26 cellular contexts compared by ENCODE assay signal in the genomic region with DNA sequence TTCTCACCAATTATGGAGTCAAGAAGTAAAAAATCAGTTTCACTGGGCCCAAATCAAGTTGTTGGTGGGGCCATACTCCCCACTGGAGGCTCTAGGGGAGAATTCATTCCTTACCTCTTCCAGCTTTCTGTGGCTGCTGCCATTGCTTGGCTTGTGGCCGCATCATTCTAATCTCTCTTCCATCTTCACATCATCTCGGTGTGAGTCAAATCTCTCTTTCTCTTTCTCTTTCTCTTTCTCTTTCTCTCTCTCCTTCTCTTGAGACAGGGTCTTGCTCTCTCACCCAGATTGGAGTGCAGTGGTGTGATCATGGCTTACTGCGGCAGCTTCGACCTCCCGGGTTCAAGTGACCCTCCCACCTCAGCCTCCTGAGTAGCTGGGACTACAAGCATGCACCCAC.
"Had no signal": no experiment of that assay in that cellular context is flagged by ENCODE, and none has a peak within 500 bp of the region (broad histone marks: within the 10 kb centered on the region; RNA-seq: fewer than 3 reads in every experiment).

No MANE protein-coding gene starts in this region.

- H3K4me1 ChIP-seq: gastrocnemius medialis, heart right ventricle, left lung, lower lobe of right lung had no signal

- H3K27me3 Mint-ChIP-seq: dendritic cell treated with granulocyte-macrophage colony-stimulating factor and Interleukin-4, amounts not matched to agents 40 ng/mL and 50 ng/mL, for 4 days; effector memory CD8-positive, alpha-beta T cell; memory B cell; naive thymus-derived CD4-positive, alpha-beta T cell had no signal

- H3K27ac Mint-ChIP-seq: dendritic cell treated with granulocyte-macrophage colony-stimulating factor and Interleukin-4, amounts not matched to agents 40 ng/mL and 50 ng/mL, for 4 days; effector memory CD8-positive, alpha-beta T cell; endodermal cell; memory B cell; naive thymus-derived CD4-positive, alpha-beta T cell; natural killer cell had no signal

- H3K4me3 ChIP-seq: esophagus squamous epithelium, gastrocnemius medialis, heart right ventricle, left lung, lower lobe of right lung had no signal

- ATAC-seq: effector memory CD8-positive, alpha-beta T cell; esophagus mucosa; gastrocnemius medialis; heart right ventricle; left cardiac atrium; left lung; left ventricle myocardium superior; lower lobe of right lung; naive thymus-derived CD4-positive, alpha-beta T cell had no signal

- H3K36me3 ChIP-seq: esophagus squamous epithelium, gastrocnemius medialis, left lung, lower lobe of right lung had no signal

- H3K4me1 Mint-ChIP-seq: endodermal cell; memory B cell; naive thymus-derived CD4-positive, alpha-beta T cell; natural killer cell had no signal

- H3K9me3 Mint-ChIP-seq: dendritic cell treated with granulocyte-macrophage colony-stimulating factor and Interleukin-4, amounts not matched to agents 40 ng/mL and 50 ng/mL, for 4 days; effector memory CD8-positive, alpha-beta T cell; natural killer cell had no signal

- H3K27me3 ChIP-seq: esophagus squamous epithelium, gastrocnemius medialis, heart right ventricle, left lung had no signal

- H3K9me3 ChIP-seq: gastrocnemius medialis had no signal

- H3K27ac ChIP-seq: epithelial cell of prostate, esophagus squamous epithelium, gastrocnemius medialis, heart right ventricle, left lung, lower lobe of right lung had no signal

- H3K36me3 Mint-ChIP-seq: natural killer cell had no signal

- DNase-seq: cortex of kidney; effector CD8-positive, alpha-beta T cell; effector memory CD8-positive, alpha-beta T cell; endodermal cell; erythroblast; esophagus squamous epithelium; foreskin fibroblast; foreskin melanocyte; gastrocnemius medialis; glutamatergic neuron; head of caudate nucleus; heart right ventricle; hippocampal formation; left cardiac atrium; left lung; left ventricle myocardium superior; lower lobe of right lung; mammary epithelial cell; mesendoderm; midbrain; naive thymus-derived CD4-positive, alpha-beta T cell; natural killer cell had no signal

- H3K4me3 Mint-ChIP-seq: dendritic cell treated with granulocyte-macrophage colony-stimulating factor and Interleukin-4, amounts not matched to agents 40 ng/mL and 50 ng/mL, for 4 days; effector memory CD8-positive, alpha-beta T cell; endodermal cell; memory B cell; naive thymus-derived CD4-positive, alpha-beta T cell; natural killer cell had no signal
